In genomic region chr12:32400866-32401265, GRCh38 we compare ENCODE assay signal across 10 cellular contexts. TPM values are rescaled to one million over a fixed set of nuclear protein-coding genes. Genes with fewer than 3 reads are reported as not detected.
DNase-seq lines count a peak whose midpoint lies in the region; ATAC-seq and TF ChIP-seq lines count a peak whose summit lies in the region.
"Had no signal": no experiment of that assay in that cellular context is flagged by ENCODE, and none has a peak within 500 bp of the region (broad histone marks: within the 10 kb centered on the region; RNA-seq: fewer than 3 reads in every experiment).

No MANE protein-coding gene starts in this region.

- no peaks in the 10 kb centered on the region for H3K9me3 Mint-ChIP-seq in type B pancreatic cell

- DNase-seq in heart right ventricle (no peak), left ventricle myocardium superior (no peak), coronary artery (ENCODE audit: low spot score) (no peak), mesenchymal stem cell (no peak), type B pancreatic cell (ENCODE audit: extremely low spot score, unreplicated experiment) (no peak), RKO (ENCODE audit: low spot score) (no peak), pons (ENCODE audit: low spot score) (no peak), NCI-H187 (lab: John Stamatoyannopoulos, UW) (no peak)
- DNase-seq: activated naive CD4-positive, alpha-beta T cell treated with anti-CD3 and anti-CD28 coated beads, Interleukin-2, amount 50 U/mL, for 16 hours; NCI-H446 treated with DMSO at 0.1 percent for 48 hours had no signal

- H3K27ac ChIP-seq in heart right ventricle (peak overlapping the region in 2 of 10 donors; percentile 79 to 84), coronary artery (no peak overlapping the region), mesenchymal stem cell (ENCODE audit: low read length, poor library complexity, severe bottlenecking) (no peak overlapping the region)

- no peak overlapping the region for H4K91ac ChIP-seq in mesenchymal stem cell (ENCODE audit: low read length)

- no peak overlapping the region for H3K4ac ChIP-seq in mesenchymal stem cell (ENCODE audit: low read depth in 1 of 2, low read length in 2 of 2)

- H3K36me3 ChIP-seq in heart right ventricle (no peaks in the 10 kb centered on the region), mesenchymal stem cell (ENCODE audit: control insufficient read depth in 1 of 2, insufficient read depth in 2 of 2, low read depth in 1 of 2, low read length in 2 of 2) (peaks cover 0 to 3% of the 10 kb centered on the region in 2 experiments)

- peaks cover 12% of the 10 kb centered on the region for H3K79me1 ChIP-seq in mesenchymal stem cell (replicated peaks; ENCODE audit: low read length, poor library complexity, severe bottlenecking)

- H3K36me3 Mint-ChIP-seq in type B pancreatic cell: no peaks in the 10 kb centered on the region

- H3K4me1 Mint-ChIP-seq in type B pancreatic cell (ENCODE audit: unreplicated experiment): peaks cover 4% of the 10 kb centered on the region

- ATAC-seq in heart right ventricle (no peak), left ventricle myocardium superior (no peak)

- H3K27me3 Mint-ChIP-seq in type B pancreatic cell: peaks cover 29% of the 10 kb centered on the region

- TF ChIP-seq CTCF in heart right ventricle (IDR thresholded peaks at IDR 0.05) (no peak), coronary artery (IDR thresholded peaks at IDR 0.05) (no peak), type B pancreatic cell (conservative IDR thresholded peaks at IDR 0.05) (no peak)

- peak overlapping the region; percentile 98 for H3K4me2 ChIP-seq in mesenchymal stem cell (ENCODE audit: low read length, poor library complexity, severe bottlenecking)

- no peak overlapping the region for H3K9ac ChIP-seq in mesenchymal stem cell (ENCODE audit: low read length)

- H3K4me1 ChIP-seq in heart right ventricle: peaks cover 0 to 39% (median 21%) of the 10 kb centered on the region in 9 donors
- H3K4me1 ChIP-seq in mesenchymal stem cell (ENCODE audit: control insufficient read depth, insufficient read depth, low read depth, low read length): peaks cover 4% of the 10 kb centered on the region

- H2BK15ac ChIP-seq in mesenchymal stem cell (ENCODE audit: low read depth, poor library complexity, severe bottlenecking): no peak overlapping the region

- H3K23ac ChIP-seq in mesenchymal stem cell (ENCODE audit: low read length in 2 of 2): no peak overlapping the region

- H3K27me3 ChIP-seq in heart right ventricle: peaks cover 0 to 32% (median 0%) of the 10 kb centered on the region in 7 donors
- H3K27me3 ChIP-seq in mesenchymal stem cell (ENCODE audit: control insufficient read depth in 1 of 2, insufficient read depth in 1 of 2, low read length in 2 of 2): peaks cover 0 to 41% of the 10 kb centered on the region in 2 experiments

- H3K18ac ChIP-seq in mesenchymal stem cell (ENCODE audit: low read depth in 1 of 2, low read length in 2 of 2): no peak overlapping the region

- no peak overlapping the region for H2AFZ ChIP-seq in mesenchymal stem cell (ENCODE audit: low read depth, low read length)

- no peak overlapping the region for H2BK120ac ChIP-seq in mesenchymal stem cell (ENCODE audit: low read depth, low read length)

- H2BK5ac ChIP-seq in mesenchymal stem cell (ENCODE audit: low read depth, low read length, poor library complexity, severe bottlenecking): no peak overlapping the region

- peak overlapping the region; percentile 99 for H3K4me3 Mint-ChIP-seq in type B pancreatic cell

- H3K27ac Mint-ChIP-seq in type B pancreatic cell: peak overlapping the region; percentile 87

- H3K14ac ChIP-seq in mesenchymal stem cell (ENCODE audit: low read length in 2 of 2): no peak overlapping the region

- H3K9me3 ChIP-seq in heart right ventricle (no peaks in the 10 kb centered on the region), mesenchymal stem cell (ENCODE audit: control insufficient read depth, low read length) (no peaks in the 10 kb centered on the region)

- WGBS in heart right ventricle, 2 donors: 57 to 63% methylated on average over 2 of the region's 2 CpGs
- WGBS in mesenchymal stem cell: 71% methylated on average over 1 of the region's 2 CpGs

- H3K4me3 ChIP-seq in heart right ventricle (peak overlapping the region in 9 of 10 donors; percentile 62 to 98 (median 89)), coronary artery (peak overlapping the region; percentile 90), mesenchymal stem cell (ENCODE audit: insufficient read depth in 1 of 2, low read depth in 1 of 2, low read length in 2 of 2) (no peak overlapping the region)

- H2AK5ac ChIP-seq in mesenchymal stem cell (ENCODE audit: low read length, severe bottlenecking): no peak overlapping the region

- intact Hi-C loops in heart right ventricle (cut with DNase I): loop anchor here in 1 of 10 donors (5.0 kb wide), 1 partner anchor 51 kb away; no protein-coding TSS in a partner anchor
- intact Hi-C loops in left ventricle myocardium superior (cut with micrococcal nuclease): no loop called here

- no peak overlapping the region for H2BK12ac ChIP-seq in mesenchymal stem cell (ENCODE audit: low read length in 2 of 2)

- H4K8ac ChIP-seq in mesenchymal stem cell (ENCODE audit: low read length): no peak overlapping the region

RNA-seq across cellular contexts. Expression of gene FGD4, which starts 1.5 kb away (rescaled TPM):
- total RNA-seq in heart right ventricle: 10 to 100 TPM; 14.4 to 36.9 (median 26.5) TPM
- 1 to 10 TPM; 2.6 to 7.7 TPM for polyA plus RNA-seq in heart right ventricle
- total RNA-seq in left ventricle myocardium superior: 21.7 TPM
- polyA plus RNA-seq in mesenchymal stem cell (2013, experiment 1 of 2): 5.6 TPM
- polyA plus RNA-seq in mesenchymal stem cell (2013, experiment 2 of 2): 5.3 TPM
- 26.7 and 47.6 TPM in 2 replicates for total RNA-seq in type B pancreatic cell (ENCODE audit: low replicate concordance)

Comparison
In these comparisons a context has a peak if more than half of its experiments do, and no peak if none do; other contexts are left out.
1. H3K4me3 ChIP-seq: peak in heart right ventricle (9 of 10) and coronary artery (single experiment); none in mesenchymal stem cell (0 of 2).